In genomic region chr18:35344736-35345459, GRCh38 we compare ENCODE assay signal across 8 cellular contexts. TPM values are rescaled to one million over a fixed set of nuclear protein-coding genes. Genes with fewer than 3 reads are reported as not detected.
DNase-seq lines count a peak whose midpoint lies in the region; ATAC-seq, FAIRE-seq and TF ChIP-seq lines count a peak whose summit lies in the region.

No MANE protein-coding gene starts in this region.

- H3K27ac ChIP-seq in A549 (peak overlapping the region; percentile 99), substantia nigra (ENCODE audit: low read depth, low read length, poor library complexity, severe bottlenecking) (peak overlapping the region; percentile 99)

- no peaks in the 10 kb centered on the region for H3K27me3 Mint-ChIP-seq in activated CD4-positive, alpha-beta memory T cell treated with anti-CD3 and anti-CD28 coated beads for 36 hours

- FAIRE-seq in A549 (lab: Jason Lieb, UNC), result no peak

- H3K27ac Mint-ChIP-seq in activated CD4-positive, alpha-beta memory T cell treated with anti-CD3 and anti-CD28 coated beads for 36 hours, result peak overlapping the region; percentile 96

- no peak for TF ChIP-seq EP300 in A549 (IDR thresholded peaks at IDR 0.05)

- peaks cover 38% of the 10 kb centered on the region for H3K4me1 Mint-ChIP-seq in activated CD4-positive, alpha-beta memory T cell treated with anti-CD3 and anti-CD28 coated beads for 36 hours (ENCODE audit: low read depth)

- CTCF ChIA-PET in A549 (lab: Yijun Ruan, JAX), result interaction anchor here (1.3 kb wide), 1 partner anchor 10 kb away, joined by 3 read pairs; no protein-coding TSS in a partner anchor
- CTCF ChIA-PET in activated CD4-positive, alpha-beta memory T cell treated with anti-CD3 and anti-CD28 coated beads for 36 hours (lab: Charles Lee), result interaction anchor here (1.2 to 3.0 kb wide), 6 partner anchors 10 to 339 kb away, joined by 4 to 14 read pairs (median 6); no protein-coding TSS in a partner anchor

- peaks cover 6% of the 10 kb centered on the region for H3K36me3 ChIP-seq in iPS-15b (ENCODE audit: control insufficient read depth, insufficient read depth, low read length)

- no peak overlapping the region for H3K9ac ChIP-seq in iPS-15b (ENCODE audit: low read depth, low read length)

- peaks cover 15% of the 10 kb centered on the region for H3K36me3 Mint-ChIP-seq in activated CD4-positive, alpha-beta memory T cell treated with anti-CD3 and anti-CD28 coated beads for 36 hours

- no peak for TF ChIP-seq CTCF in A549 (IDR thresholded peaks at IDR 0.05)

- no peaks in the 10 kb centered on the region for H3K9me3 Mint-ChIP-seq in activated CD4-positive, alpha-beta memory T cell treated with anti-CD3 and anti-CD28 coated beads for 36 hours

- TF ChIP-seq RAD21 in A549 (conservative IDR thresholded peaks at IDR 0.05 in 1 of 2, IDR thresholded peaks at IDR 0.05 in 1 of 2), result no peak

- peak overlapping the region; percentile 76 for H3K4me2 ChIP-seq in A549

- POLR2A ChIA-PET in A549 (lab: Yijun Ruan, JAX), result interaction anchor here (0.8 to 1.2 kb wide), 2 partner anchors 10 to 104 kb away, joined by 3 to 6 read pairs; partner anchors contain the start of gene ZNF397
- POLR2A ChIA-PET in activated CD4-positive, alpha-beta memory T cell treated with anti-CD3 and anti-CD28 coated beads for 36 hours (lab: Charles Lee), result interaction anchor here (0.8 to 2.6 kb wide), 9 partner anchors 55 to 628 kb away, joined by 3 to 12 read pairs (median 5); partner anchors contain the start of genes INO80C, MAPRE2, RMP24 and ZNF397

- H3K4me1 ChIP-seq in A549 (peaks cover 8% of the 10 kb centered on the region; the same call in 1 of the 3 replicates), iPS-15b (ENCODE audit: control insufficient read depth, insufficient read depth, low read length) (peaks cover 3% of the 10 kb centered on the region)

- TF ChIP-seq POLR2A in A549 (IDR thresholded peaks at IDR 0.05; ENCODE audit: low read length), result no peak

- peak overlapping the region; percentile 87 for H3K4me3 Mint-ChIP-seq in activated CD4-positive, alpha-beta memory T cell treated with anti-CD3 and anti-CD28 coated beads for 36 hours

- H3K4me3 ChIP-seq in A549, result peak overlapping the region; percentile 89
- peak overlapping the region; percentile 91 for H3K4me3 ChIP-seq in iPS-15b (ENCODE audit: low read depth, low read length)

- H3K27me3 ChIP-seq in iPS-15b (ENCODE audit: control insufficient read depth, insufficient read depth, low read length), result no peaks in the 10 kb centered on the region

- intact Hi-C loops in activated CD4-positive, alpha-beta memory T cell treated with anti-CD3 and anti-CD28 coated beads for 36 hours (cut with micrococcal nuclease), result loop anchor here (1.0 to 5.0 kb wide), 8 partner anchors 31 to 784 kb away; partner anchors contain the start of genes ELP2, INO80C, SLC39A6 and ZSCAN30

- 71% methylated on average over 11 of the region's 12 CpGs for WGBS in A549 (ENCODE audit: missing lambda C conversion rate)

- ATAC-seq in A549, result peak in 1 of 2 experiments; percentile 7; a peak in 1 of 6 replicates
- peak; percentile 16 for ATAC-seq in GM19328 (IDR thresholded peaks at IDR 0.05; ENCODE audit: unreplicated experiment)
- no peak for ATAC-seq in GM21529 (IDR thresholded peaks at IDR 0.05; ENCODE audit: unreplicated experiment)
- ATAC-seq in HG02610 (IDR thresholded peaks at IDR 0.05; ENCODE audit: unreplicated experiment), result no peak

- H3K9me3 ChIP-seq in A549, result peaks cover 22% of the 10 kb centered on the region
- H3K9me3 ChIP-seq in iPS-15b (ENCODE audit: control insufficient read depth, insufficient read depth, low read length), result no peaks in the 10 kb centered on the region

- no peak for DNase-seq in A549 (ENCODE audit: low read depth in 1 of 2, low spot score in 1 of 2)
- no peak for DNase-seq in activated CD4-positive, alpha-beta memory T cell treated with anti-CD3 and anti-CD28 coated beads for 36 hours
- DNase-seq in substantia nigra (lab: John Stamatoyannopoulos, UW), result peak in 31 of 49 donors; percentile 3 to 68 (median 27)
- DNase-seq in Kasumi-1 (lab: John Stamatoyannopoulos, UW), result no peak

TF ChIP-seq in A549, 52 proteins besides CTCF, POLR2A, EP300 and RAD21:
- TF ChIP-seq ELK1 (IDR thresholded peaks at IDR 0.05; ENCODE audit: low read depth, low read length) (no peak), KDM1A (IDR thresholded peaks at IDR 0.05; ENCODE audit: low read depth) (peak; percentile 58; the same call in 1 of the 2 replicates), ATOH8 (CRISPR knock-in tag; IDR thresholded peaks at IDR 0.05; ENCODE audit: low read depth) (no peak), MAFK (IDR thresholded peaks at IDR 0.05; ENCODE audit: partially characterized antibody) (peak; percentile 8)

RNA-seq across cellular contexts. Expression of gene ZNF24, which starts 0.7 kb away (rescaled TPM):
- polyA plus RNA-seq in A549 (2011; rRNA removed), result 21.5 and 28.4 TPM in 2 replicates
- 3.0 and 3.2 TPM in 2 replicates for polyA plus RNA-seq in A549 (2012; cell fraction: cytosol; rRNA removed)
- polyA plus RNA-seq in A549 (2012; cell fraction: nucleus; rRNA removed), result 2.5 and 3.9 TPM in 2 replicates
- 14.2 to 15.1 TPM (median 14.6 TPM) in 3 replicates for polyA plus RNA-seq in A549 (2017; fragmentation: RNase III; extraction: RNeasy Plus Mini Kit Qiagen cat#74134 plus additional on column Dnase treatment)
- 14.9 and 39.1 TPM in 2 replicates for polyA minus RNA-seq in A549 (2011; rRNA and poly(A)+ RNA removed)
- 10 to 100 TPM; 40.6 to 48.6 TPM for total RNA-seq in activated CD4-positive, alpha-beta memory T cell treated with anti-CD3 and anti-CD28 coated beads for 36 hours

RNA-seq across cellular contexts. Expression of gene ZNF396, which starts 32.2 kb away (rescaled TPM):
- polyA plus RNA-seq in A549 (2011; rRNA removed) (1.1 and 1.3 TPM in 2 replicates), A549 (2017; fragmentation: RNase III; extraction: RNeasy Plus Mini Kit Qiagen cat#74134 plus additional on column Dnase treatment) (0.76 to 1.1 TPM (median 0.94 TPM) in 3 replicates)
- polyA plus RNA-seq in A549 (2012; cell fraction: cytosol; rRNA removed), result 0.16 and 0.18 TPM in 2 replicates
- polyA plus RNA-seq in A549 (2012; cell fraction: nucleus; rRNA removed), result 0.29 and 0.31 TPM in 2 replicates
- 1.2 and 1.3 TPM in 2 replicates for polyA minus RNA-seq in A549 (2011; rRNA and poly(A)+ RNA removed)
- 1 to 10 TPM in 1 of 2 experiments, under 1 TPM in 1; 0.93 to 1.6 TPM for total RNA-seq in activated CD4-positive, alpha-beta memory T cell treated with anti-CD3 and anti-CD28 coated beads for 36 hours

RNA-seq across cellular contexts. Expression of gene ZSCAN30, which starts 54.9 kb away (rescaled TPM):
- polyA plus RNA-seq in A549 (2011; rRNA removed) (3.0 and 3.4 TPM in 2 replicates), A549 (2017; fragmentation: RNase III; extraction: RNeasy Plus Mini Kit Qiagen cat#74134 plus additional on column Dnase treatment) (2.9 to 3.5 TPM (median 2.9 TPM) in 3 replicates)
- polyA plus RNA-seq in A549 (2012; cell fraction: cytosol; rRNA removed), result 0.45 and 0.52 TPM in 2 replicates
- polyA plus RNA-seq in A549 (2012; cell fraction: nucleus; rRNA removed), result 0.97 and 1.3 TPM in 2 replicates
- polyA minus RNA-seq in A549 (2011; rRNA and poly(A)+ RNA removed), result 3.3 and 3.9 TPM in 2 replicates
- total RNA-seq in activated CD4-positive, alpha-beta memory T cell treated with anti-CD3 and anti-CD28 coated beads for 36 hours, result 10 to 100 TPM; 17.9 to 19.6 TPM

Comparison
In these comparisons a context has a peak if more than half of its experiments do, and no peak if none do; other contexts are left out.
1. DNase-seq: peak in substantia nigra (31 of 49); none in A549 (0 of 2), activated CD4-positive, alpha-beta memory T cell treated with anti-CD3 and anti-CD28 coated beads for 36 hours (single experiment) and Kasumi-1 (0 of 2).